Comparison of ENCODE assay signal across 9 cellular contexts in the genomic region with DNA sequence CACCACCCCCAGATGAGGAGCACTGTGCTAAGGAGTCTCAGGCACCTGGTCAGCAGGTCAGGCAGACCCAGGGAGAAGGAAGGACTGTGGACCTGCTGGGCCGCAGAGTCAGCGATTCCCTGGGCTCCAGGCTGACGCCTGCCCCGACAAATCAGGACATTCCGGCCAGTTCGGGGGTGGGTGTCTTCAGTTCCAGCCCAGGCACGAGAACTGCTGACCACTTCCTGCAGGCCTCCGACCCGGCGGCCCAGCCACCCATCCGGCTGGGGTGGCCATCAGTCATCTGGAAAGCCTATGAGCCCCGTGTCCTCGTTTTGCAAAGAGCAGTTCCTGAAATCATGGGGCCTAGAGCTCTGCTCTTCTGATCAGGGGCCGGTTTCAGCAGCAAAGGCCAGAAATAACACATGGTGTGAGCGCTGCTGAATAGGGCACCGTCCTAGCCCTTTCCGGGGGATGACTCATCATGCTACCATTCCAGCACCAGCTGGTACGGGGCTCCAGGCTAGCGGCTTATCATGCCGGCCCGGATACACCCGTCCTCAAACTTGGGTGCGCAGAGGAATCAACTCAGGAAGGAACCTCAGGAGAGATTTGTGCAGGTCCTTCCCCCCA. TPM values are rescaled to one million over a fixed set of nuclear protein-coding genes. Genes with fewer than 3 reads are reported as not detected.
A peak's percentile ranks its signal among the peaks of the same experiment; 100 is the strongest.
DNase-seq lines count a peak whose midpoint lies in the region; ATAC-seq, FAIRE-seq and TF ChIP-seq lines count a peak whose summit lies in the region.
"Had no signal": no experiment of that assay in that cellular context is flagged by ENCODE, and none has a peak within 500 bp of the region (broad histone marks: within the 10 kb centered on the region; RNA-seq: fewer than 3 reads in every experiment).

No MANE protein-coding gene starts in this region.

- intact Hi-C loops in ascending aorta (cut with DNase I), result no loop called here

- H3K4me1 ChIP-seq in ascending aorta (peaks cover 9 to 20% of the 10 kb centered on the region in 2 donors), thoracic aorta (ENCODE audit: control insufficient read depth in 1 of 2, low read depth in 2 of 2) (peaks cover 21 to 38% of the 10 kb centered on the region in 2 donors)

- no peaks in the 10 kb centered on the region for H3K9me3 ChIP-seq in ascending aorta
- H3K9me3 ChIP-seq in thoracic aorta, result no peaks in the 10 kb centered on the region

- H3K36me3 ChIP-seq in ascending aorta (no peaks in the 10 kb centered on the region), thoracic aorta (no peaks in the 10 kb centered on the region)

- H3K4me3 ChIP-seq in ascending aorta (peak overlapping the region in 1 of 2 donors; percentile 12), thoracic aorta (peak overlapping the region; percentile 37)

- DNase-seq in GM18507 (ENCODE audit: extremely low spot score, insufficient read length, low read depth) (no peak), ascending aorta (ENCODE audit: low spot score in 2 of 2) (peak; percentile 67 to 90), islet precursor cell (peak; percentile 85), thoracic aorta (ENCODE audit: low spot score) (no peak), NCI-H1105 treated with DMSO at 0.1 percent for 48 hours (lab: John Stamatoyannopoulos, UW) (no peak)
- no peak for DNase-seq in stimulated activated CD4-positive, alpha-beta T cell treated with anti-CD3 and anti-CD28 coated beads, Interleukin-1b, Interleukin-23, amount 100 ng/mL, for 48 hours

- ATAC-seq in HG03354 (IDR thresholded peaks at IDR 0.05; ENCODE audit: poor library complexity, severe bottlenecking, unreplicated experiment) (peak; percentile 59), thoracic aorta (ENCODE audit: insufficient number of reproducible peaks, low FRiP score, low read depth) (peak; percentile 57), HG02840 (IDR thresholded peaks at IDR 0.05; ENCODE audit: low FRiP score, unreplicated experiment) (no peak)

- TF ChIP-seq CTCF in ascending aorta (IDR thresholded peaks at IDR 0.05) (no peak), thoracic aorta (IDR thresholded peaks at IDR 0.05) (no peak)

- peak; percentile 84 for FAIRE-seq in GM18507 (lab: Jason Lieb, UNC)

- H3K27ac ChIP-seq in ascending aorta (peak overlapping the region; percentile 73 to 74), thoracic aorta (peak overlapping the region; percentile 69 to 84)
- H3K27ac ChIP-seq: HL-60 had no signal

- H3K27me3 ChIP-seq in ascending aorta (no peaks in the 10 kb centered on the region), thoracic aorta (replicated peaks; ENCODE audit: insufficient read depth) (no peaks in the 10 kb centered on the region)

RNA-seq across cellular contexts. Expression of a gene that starts 7.8 kb away (rescaled TPM):
- total RNA-seq in ascending aorta (64.5 TPM), thoracic aorta (10 to 100 TPM; 63.2 to 68.6 TPM)

RNA-seq across cellular contexts. Expression of a gene that starts 32.6 kb away (rescaled TPM):
- total RNA-seq in ascending aorta (30.8 TPM), thoracic aorta (10 to 100 TPM; 25.6 to 28.6 TPM)

Comparison
In these comparisons a context has a peak if more than half of its experiments do, and no peak if none do; other contexts are left out.
1. DNase-seq: peak in ascending aorta (2 of 2) and islet precursor cell (single experiment); none in GM18507 (single experiment), thoracic aorta (single experiment), stimulated activated CD4-positive, alpha-beta T cell treated with anti-CD3 and anti-CD28 coated beads, Interleukin-1b, Interleukin-23, amount 100 ng/mL, for 48 hours (single experiment) and NCI-H1105 treated with DMSO at 0.1 percent for 48 hours (single experiment).